ENCODE assay signal across 20 cellular contexts in the genomic region with DNA sequence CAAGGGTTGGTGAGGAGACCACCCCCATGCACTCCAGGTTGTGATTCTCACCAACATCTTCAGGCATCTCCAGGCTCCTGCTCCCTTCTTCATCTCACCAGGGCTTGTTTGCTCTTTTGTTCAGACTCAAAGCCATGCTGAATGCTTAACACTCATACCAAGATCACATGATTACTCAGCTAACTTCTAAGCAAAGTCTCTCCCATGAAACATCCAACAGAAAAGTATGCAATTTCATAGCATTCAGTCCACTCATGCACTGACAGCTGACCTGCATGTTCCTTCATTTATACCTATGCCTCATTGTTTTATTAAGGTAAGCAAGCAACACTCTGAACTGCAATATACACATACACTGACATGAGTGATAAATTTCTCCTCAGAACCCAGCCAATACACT.
DNase-seq lines count a peak whose midpoint lies in the region; ATAC-seq and TF ChIP-seq lines count a peak whose summit lies in the region.
"Had no signal": no experiment of that assay in that cellular context is flagged by ENCODE, and none has a peak within 500 bp of the region (broad histone marks: within the 10 kb centered on the region; RNA-seq: fewer than 3 reads in every experiment).

No MANE protein-coding gene starts in this region.

- ATAC-seq in GM21737 (IDR thresholded peaks at IDR 0.05; ENCODE audit: unreplicated experiment): no peak
- ATAC-seq: GM12878, GM23338, K562, Right ventricle myocardium inferior had no signal

- no peaks in the 10 kb centered on the region for H3K36me3 ChIP-seq in trophoblast cell (ENCODE audit: control insufficient read depth in 1 of 2, insufficient read depth in 2 of 2, low read length in 2 of 2)
- no peaks in the 10 kb centered on the region for H3K36me3 ChIP-seq in OCI-LY7 (ENCODE audit: insufficient read depth, low read length)
- H3K36me3 ChIP-seq: BLaER1, MG63 had no signal

- H3K4me2 ChIP-seq in trophoblast cell (ENCODE audit: low read length) (no peak overlapping the region), OCI-LY7 (ENCODE audit: low read length) (no peak overlapping the region)
- H3K4me2 ChIP-seq: BLaER1, GM23338 had no signal

- H3K79me1 ChIP-seq in trophoblast cell (ENCODE audit: low read length): no peaks in the 10 kb centered on the region

- H3K14ac ChIP-seq in trophoblast cell (ENCODE audit: low read length): no peak overlapping the region

- H3K27me3 ChIP-seq in trophoblast cell (ENCODE audit: insufficient read depth, low read length): no peaks in the 10 kb centered on the region
- H3K27me3 ChIP-seq: BLaER1, MG63 had no signal

- H3K79me2 ChIP-seq in trophoblast cell (ENCODE audit: control insufficient read depth, insufficient read depth, low read length, poor library complexity) (no peaks in the 10 kb centered on the region), OCI-LY7 (ENCODE audit: insufficient read depth, low read depth, low read length) (no peaks in the 10 kb centered on the region)

- H4K12ac ChIP-seq in trophoblast cell (ENCODE audit: low read depth, low read length): no peak overlapping the region

- H3K23ac ChIP-seq in trophoblast cell (ENCODE audit: low read length): no peak overlapping the region

- H3K9me2 ChIP-seq in OCI-LY7 (ENCODE audit: insufficient read depth, low read length): no peaks in the 10 kb centered on the region

- H3K9me3 ChIP-seq in trophoblast cell (ENCODE audit: insufficient read depth, low read depth, low read length) (peaks cover 4% of the 10 kb centered on the region), OCI-LY7 (ENCODE audit: low read length) (no peaks in the 10 kb centered on the region)
- H3K9me3 ChIP-seq: BLaER1, MG63 had no signal

- H3K27ac ChIP-seq in epithelial cell of prostate: peak overlapping the region; percentile 24
- H3K27ac ChIP-seq in trophoblast cell (ENCODE audit: low read depth, low read length): no peak overlapping the region
- H3K27ac ChIP-seq in OCI-LY7 (ENCODE audit: low read depth, low read length, poor library complexity, severe bottlenecking): no peak overlapping the region
- H3K27ac ChIP-seq: BLaER1 had no signal

- H4K8ac ChIP-seq in trophoblast cell (ENCODE audit: low read depth, low read length): no peak overlapping the region

- H2BK5ac ChIP-seq in trophoblast cell (ENCODE audit: low read depth, low read length, poor library complexity): no peak overlapping the region

- H2AFZ ChIP-seq in trophoblast cell (ENCODE audit: insufficient read depth, low read length, poor library complexity): no peak overlapping the region
- H2AFZ ChIP-seq in OCI-LY7 (ENCODE audit: low read length): no peak overlapping the region
- H2AFZ ChIP-seq: GM23338 had no signal

- H3K9ac ChIP-seq in trophoblast cell (ENCODE audit: low read length): no peak overlapping the region
- H3K9ac ChIP-seq: BLaER1 had no signal

- no peaks in the 10 kb centered on the region for H4K20me1 ChIP-seq in OCI-LY7 (ENCODE audit: insufficient read depth, low read length)
- H4K20me1 ChIP-seq: BLaER1 had no signal

- intact Hi-C loops in OCI-LY7 (cut with micrococcal nuclease; ENCODE audit: unreplicated experiment): no loop called here

- TF ChIP-seq CTCF in OCI-LY7 (conservative IDR thresholded peaks at IDR 0.05; ENCODE audit: low read length): no peak

- DNase-seq in GM04503 (ENCODE audit: low read depth): peak; percentile 8
- DNase-seq in NCI-H226: peak; percentile 12
- DNase-seq in epithelial cell of prostate (ENCODE audit: low read depth, low spot score): peak; percentile 52
- peak; percentile 33 to 81 for DNase-seq in trophoblast cell
- no peak for DNase-seq in OCI-LY7 (ENCODE audit: low spot score)
- no peak for DNase-seq in nucleus accumbens (lab: John Stamatoyannopoulos, UW)
- DNase-seq: CD4-positive, alpha-beta T cell; COR-L47; DMS79; MG63; NCI-H1417; NCI-H187; NCI-H446 treated with DMSO at 0.1 percent for 48 hours; NCI-H526 treated with DMSO at 0.1 percent for 48 hours had no signal

- CTCF ChIA-PET in OCI-LY7 (lab: Charles Lee; ENCODE audit: unreplicated experiment): no interaction called here

- no peak overlapping the region for H3K4ac ChIP-seq in trophoblast cell (ENCODE audit: low read depth, low read length)

- POLR2A ChIA-PET in OCI-LY7 (lab: Charles Lee): no interaction called here

- H3K4me3 ChIP-seq in trophoblast cell (ENCODE audit: low read depth, low read length) (no peak overlapping the region), OCI-LY7 (ENCODE audit: low read depth, low read length, poor library complexity, severe bottlenecking) (no peak overlapping the region)
- H3K4me3 ChIP-seq: BLaER1, GM12878, GM23338, K562, MG63 had no signal

- H3K18ac ChIP-seq in trophoblast cell (ENCODE audit: low read length): no peak overlapping the region

- H2BK120ac ChIP-seq in trophoblast cell (ENCODE audit: insufficient read depth, low read length, poor library complexity): no peak overlapping the region

- H3K4me1 ChIP-seq in trophoblast cell (ENCODE audit: control insufficient read depth in 1 of 2, insufficient read depth in 2 of 2, low read length in 2 of 2) (no peaks in the 10 kb centered on the region), OCI-LY7 (ENCODE audit: insufficient read depth, low read length, poor library complexity, severe bottlenecking) (no peaks in the 10 kb centered on the region)
- H3K4me1 ChIP-seq: BLaER1 had no signal

- no TSS peak for BruUV-seq in OCI-LY7 (replicated peaks; lab: Mats Ljungman, UMichigan)

- H4K91ac ChIP-seq in trophoblast cell (ENCODE audit: low read depth, low read length): no peak overlapping the region

- H2AK5ac ChIP-seq in trophoblast cell (ENCODE audit: low read length): no peak overlapping the region

- no peak overlapping the region for H2BK12ac ChIP-seq in trophoblast cell (ENCODE audit: low read length)

Comparison
In these comparisons a context has a peak if more than half of its experiments do, and no peak if none do; other contexts are left out.
1. DNase-seq: peak in GM04503 (single experiment), NCI-H226 (single experiment), epithelial cell of prostate (single experiment) and trophoblast cell (2 of 2); none in OCI-LY7 (single experiment) and nucleus accumbens (0 of 56).